In the genomic region with DNA sequence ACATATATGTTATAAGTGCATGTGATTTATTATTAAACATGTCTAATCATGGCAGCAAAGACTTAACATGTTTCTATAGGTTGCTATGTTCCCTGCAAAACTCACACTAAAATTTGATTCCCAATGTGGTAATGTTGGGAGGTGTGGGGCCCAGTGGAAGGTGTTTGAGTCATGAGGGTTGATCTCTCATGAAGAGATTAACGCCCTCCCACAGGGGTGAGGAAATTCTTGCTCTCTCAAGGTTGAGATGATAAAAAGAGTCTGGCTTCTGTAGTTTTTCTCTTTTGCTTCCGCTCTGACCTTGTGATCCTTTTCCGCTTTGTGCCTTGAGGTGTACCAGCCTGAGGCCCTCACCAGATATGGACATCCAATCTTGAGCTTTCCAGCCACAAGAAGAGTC, we compare ENCODE assay signal across 1 cellular context.
A peak's percentile ranks its signal among the peaks of the same experiment; 100 is the strongest.
TF ChIP-seq lines count a peak whose summit lies in the region.

No MANE protein-coding gene starts in this region.

TF ChIP-seq in GM23338, 12 proteins besides CTCF, POLR2A, EP300 and RAD21 (continued from another document):
- TF ChIP-seq, protein P1, sequence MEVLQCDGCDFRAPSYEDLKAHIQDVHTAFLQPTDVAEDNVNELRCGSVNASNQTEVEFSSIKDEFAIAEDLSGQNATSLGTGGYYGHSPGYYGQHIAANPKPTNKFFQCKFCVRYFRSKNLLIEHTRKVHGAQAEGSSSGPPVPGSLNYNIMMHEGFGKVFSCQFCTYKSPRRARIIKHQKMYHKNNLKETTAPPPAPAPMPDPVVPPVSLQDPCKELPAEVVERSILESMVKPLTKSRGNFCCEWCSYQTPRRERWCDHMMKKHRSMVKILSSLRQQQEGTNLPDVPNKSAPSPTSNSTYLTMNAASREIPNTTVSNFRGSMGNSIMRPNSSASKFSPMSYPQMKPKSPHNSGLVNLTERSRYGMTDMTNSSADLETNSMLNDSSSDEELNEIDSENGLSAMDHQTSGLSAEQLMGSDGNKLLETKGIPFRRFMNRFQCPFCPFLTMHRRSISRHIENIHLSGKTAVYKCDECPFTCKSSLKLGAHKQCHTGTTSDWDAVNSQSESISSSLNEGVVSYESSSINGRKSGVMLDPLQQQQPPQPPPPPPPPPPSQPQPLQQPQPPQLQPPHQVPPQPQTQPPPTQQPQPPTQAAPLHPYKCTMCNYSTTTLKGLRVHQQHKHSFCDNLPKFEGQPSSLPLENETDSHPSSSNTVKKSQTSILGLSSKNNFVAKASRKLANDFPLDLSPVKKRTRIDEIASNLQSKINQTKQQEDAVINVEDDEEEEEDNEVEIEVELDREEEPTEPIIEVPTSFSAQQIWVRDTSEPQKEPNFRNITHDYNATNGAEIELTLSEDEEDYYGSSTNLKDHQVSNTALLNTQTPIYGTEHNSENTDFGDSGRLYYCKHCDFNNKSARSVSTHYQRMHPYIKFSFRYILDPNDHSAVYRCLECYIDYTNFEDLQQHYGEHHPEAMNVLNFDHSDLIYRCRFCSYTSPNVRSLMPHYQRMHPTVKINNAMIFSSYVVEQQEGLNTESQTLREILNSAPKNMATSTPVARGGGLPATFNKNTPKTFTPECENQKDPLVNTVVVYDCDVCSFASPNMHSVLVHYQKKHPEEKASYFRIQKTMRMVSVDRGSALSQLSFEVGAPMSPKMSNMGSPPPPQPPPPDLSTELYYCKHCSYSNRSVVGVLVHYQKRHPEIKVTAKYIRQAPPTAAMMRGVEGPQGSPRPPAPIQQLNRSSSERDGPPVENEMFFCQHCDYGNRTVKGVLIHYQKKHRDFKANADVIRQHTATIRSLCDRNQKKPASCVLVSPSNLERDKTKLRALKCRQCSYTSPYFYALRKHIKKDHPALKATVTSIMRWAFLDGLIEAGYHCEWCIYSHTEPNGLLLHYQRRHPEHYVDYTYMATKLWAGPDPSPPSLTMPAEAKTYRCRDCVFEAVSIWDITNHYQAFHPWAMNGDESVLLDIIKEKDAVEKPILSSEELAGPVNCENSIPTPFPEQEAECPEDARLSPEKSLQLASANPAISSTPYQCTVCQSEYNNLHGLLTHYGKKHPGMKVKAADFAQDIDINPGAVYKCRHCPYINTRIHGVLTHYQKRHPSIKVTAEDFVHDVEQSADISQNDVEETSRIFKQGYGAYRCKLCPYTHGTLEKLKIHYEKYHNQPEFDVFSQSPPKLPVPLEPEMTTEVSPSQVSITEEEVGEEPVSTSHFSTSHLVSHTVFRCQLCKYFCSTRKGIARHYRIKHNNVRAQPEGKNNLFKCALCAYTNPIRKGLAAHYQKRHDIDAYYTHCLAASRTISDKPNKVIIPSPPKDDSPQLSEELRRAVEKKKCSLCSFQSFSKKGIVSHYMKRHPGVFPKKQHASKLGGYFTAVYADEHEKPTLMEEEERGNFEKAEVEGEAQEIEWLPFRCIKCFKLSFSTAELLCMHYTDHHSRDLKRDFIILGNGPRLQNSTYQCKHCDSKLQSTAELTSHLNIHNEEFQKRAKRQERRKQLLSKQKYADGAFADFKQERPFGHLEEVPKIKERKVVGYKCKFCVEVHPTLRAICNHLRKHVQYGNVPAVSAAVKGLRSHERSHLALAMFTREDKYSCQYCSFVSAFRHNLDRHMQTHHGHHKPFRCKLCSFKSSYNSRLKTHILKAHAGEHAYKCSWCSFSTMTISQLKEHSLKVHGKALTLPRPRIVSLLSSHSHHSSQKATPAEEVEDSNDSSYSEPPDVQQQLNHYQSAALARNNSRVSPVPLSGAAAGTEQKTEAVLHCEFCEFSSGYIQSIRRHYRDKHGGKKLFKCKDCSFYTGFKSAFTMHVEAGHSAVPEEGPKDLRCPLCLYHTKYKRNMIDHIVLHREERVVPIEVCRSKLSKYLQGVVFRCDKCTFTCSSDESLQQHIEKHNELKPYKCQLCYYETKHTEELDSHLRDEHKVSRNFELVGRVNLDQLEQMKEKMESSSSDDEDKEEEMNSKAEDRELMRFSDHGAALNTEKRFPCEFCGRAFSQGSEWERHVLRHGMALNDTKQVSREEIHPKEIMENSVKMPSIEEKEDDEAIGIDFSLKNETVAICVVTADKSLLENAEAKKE (CRISPR knock-in tag; IDR thresholded peaks at IDR 0.05) = 0 out of 2 replicates have a peak, but pooled peaks have one; percentile 19
